ENCODE assay signal across 12 cellular contexts in the genomic region with DNA sequence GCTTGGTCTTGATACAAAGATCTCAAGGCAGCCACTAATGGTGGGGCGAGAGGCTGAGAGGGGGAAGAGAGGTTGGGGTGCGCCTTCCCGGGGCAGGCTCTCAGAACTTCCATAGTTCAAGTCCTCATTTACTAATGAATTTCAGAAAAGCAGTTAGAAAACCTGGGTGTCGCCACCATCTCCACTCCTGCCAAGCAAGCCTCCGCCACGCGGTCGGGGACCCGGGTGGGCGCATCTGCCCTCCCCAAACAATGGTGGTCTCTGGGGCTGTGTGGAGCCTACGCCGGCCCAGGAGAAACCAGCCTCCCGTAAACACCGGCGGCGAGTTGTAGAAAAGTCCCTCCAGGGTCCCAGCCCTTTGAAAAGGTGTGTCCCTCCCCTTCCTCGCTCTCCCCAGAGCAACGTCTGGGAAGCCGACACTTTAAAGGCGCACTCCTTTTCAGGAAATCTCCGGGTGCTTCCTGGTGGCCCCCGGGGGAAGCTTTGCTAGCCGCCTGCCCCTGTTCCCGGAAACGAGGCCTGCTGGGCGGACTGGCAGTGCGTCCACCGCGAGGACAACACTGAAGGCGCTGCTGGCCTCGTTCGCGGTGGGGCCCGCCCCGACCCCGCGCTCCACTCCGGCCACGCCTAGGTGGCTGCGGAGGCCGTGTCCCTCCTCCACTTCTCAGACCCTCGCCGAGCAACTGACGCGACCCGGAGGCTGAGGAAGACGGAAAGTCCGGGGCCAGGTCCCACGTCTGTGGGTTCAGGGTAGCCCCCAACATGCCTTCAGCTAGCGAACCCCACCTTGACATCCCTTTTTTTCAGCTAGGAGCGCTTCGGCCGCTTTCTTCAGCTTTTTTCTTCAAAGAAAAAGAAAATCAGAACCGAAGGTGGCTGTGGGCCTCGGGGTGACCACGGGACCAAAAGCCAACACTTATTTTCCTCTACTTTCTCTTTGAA. TPM values are rescaled to one million over a fixed set of nuclear protein-coding genes. Genes with fewer than 3 reads are reported as not detected.
DNase-seq lines count a peak whose midpoint lies in the region; ATAC-seq and TF ChIP-seq lines count a peak whose summit lies in the region.
"Had no signal": no experiment of that assay in that cellular context is flagged by ENCODE, and none has a peak within 500 bp of the region (broad histone marks: within the 10 kb centered on the region; RNA-seq: fewer than 3 reads in every experiment).

No MANE protein-coding gene starts in this region.

- no peak overlapping the region for H3K27ac Mint-ChIP-seq in CD8-positive, alpha-beta T cell
- H3K27ac Mint-ChIP-seq: CD4-positive, CD25-positive, alpha-beta regulatory T cell had no signal

- H3K9me3 ChIP-seq in CD8-positive, alpha-beta T cell (ENCODE audit: low read length): no peaks in the 10 kb centered on the region
- H3K9me3 ChIP-seq: HAP-1 had no signal

- H3K9ac ChIP-seq in rectal smooth muscle tissue (ENCODE audit: low read length): no peak overlapping the region

- H3K4me3 Mint-ChIP-seq in CD8-positive, alpha-beta T cell: no peak overlapping the region
- H3K4me3 Mint-ChIP-seq: CD4-positive, CD25-positive, alpha-beta regulatory T cell had no signal

- H3K27me3 Mint-ChIP-seq in CD8-positive, alpha-beta T cell (ENCODE audit: low read depth): peaks cover 74% of the 10 kb centered on the region

- H3K4me3 ChIP-seq in CD8-positive, alpha-beta T cell (ENCODE audit: low read depth, low read length): peak overlapping the region; percentile 8
- peak overlapping the region; percentile 2 to 8 for H3K4me3 ChIP-seq in cardiac fibroblast (replicated peaks in 1 of 2; ENCODE audit: low read depth in 2 of 2, low read length in 2 of 2)
- H3K4me3 ChIP-seq in rectal smooth muscle tissue (ENCODE audit: low read length): peak overlapping the region; percentile 47
- H3K4me3 ChIP-seq: HAP-1 had no signal

- H3K27me3 ChIP-seq in CD8-positive, alpha-beta T cell (ENCODE audit: insufficient read depth, low read length): peaks cover 33% of the 10 kb centered on the region
- peaks cover 39% of the 10 kb centered on the region for H3K27me3 ChIP-seq in rectal smooth muscle tissue (ENCODE audit: control insufficient read depth, insufficient read depth, low read length)

- H3K36me3 ChIP-seq in CD8-positive, alpha-beta T cell (ENCODE audit: insufficient read depth, low read length): no peaks in the 10 kb centered on the region
- no peaks in the 10 kb centered on the region for H3K36me3 ChIP-seq in rectal smooth muscle tissue (ENCODE audit: control insufficient read depth, insufficient read depth, low read length)
- H3K36me3 ChIP-seq: HAP-1 had no signal

- H3K4me1 Mint-ChIP-seq in CD8-positive, alpha-beta T cell (ENCODE audit: low read depth): peaks cover 8% of the 10 kb centered on the region

- intact Hi-C loops in CD8-positive, alpha-beta T cell (cut with DNase I, micrococcal nuclease): no loop called here

- no peaks in the 10 kb centered on the region for H3K4me1 ChIP-seq in CD8-positive, alpha-beta T cell (ENCODE audit: insufficient read depth, low read length)
- no peaks in the 10 kb centered on the region for H3K4me1 ChIP-seq in rectal smooth muscle tissue (ENCODE audit: control insufficient read depth, insufficient read depth, low read length)
- H3K4me1 ChIP-seq: HAP-1 had no signal

- ATAC-seq in CD8-positive, alpha-beta T cell: no peak
- ATAC-seq in HG02981 (IDR thresholded peaks at IDR 0.05; ENCODE audit: unreplicated experiment): no peak

- H3K36me3 Mint-ChIP-seq in CD8-positive, alpha-beta T cell: no peaks in the 10 kb centered on the region
- H3K36me3 Mint-ChIP-seq: CD4-positive, CD25-positive, alpha-beta regulatory T cell had no signal

- TF ChIP-seq CTCF in CD8-positive, alpha-beta T cell (IDR thresholded peaks at IDR 0.05): no peak
- no peak for TF ChIP-seq CTCF in cardiac fibroblast (IDR thresholded peaks at IDR 0.05; ENCODE audit: low read depth, low read length)

- no peak for DNase-seq in CD8-positive, alpha-beta T cell
- DNase-seq in cardiac fibroblast (ENCODE audit: low read depth in 2 of 2): no peak
- peak; percentile 52 for DNase-seq in islet precursor cell
- no peak for DNase-seq in T-helper 1 cell
- no peak for DNase-seq in activated CD4-positive, alpha-beta T cell treated with anti-CD3 and anti-CD28 coated beads for 4 hours
- no peak for DNase-seq in SIG-M5 (lab: John Stamatoyannopoulos, UW)
- DNase-seq: CD4-positive, CD25-positive, alpha-beta regulatory T cell; foreskin fibroblast; stimulated activated naive CD4-positive, alpha-beta T cell treated with Interleukin-2 at 50 U/mL for 16 hours had no signal

- CTCF ChIA-PET in CD8-positive, alpha-beta T cell (lab: Charles Lee): interaction anchor here (0.6 kb wide), 1 partner anchor 60 kb away, joined by 3 read pairs; no protein-coding TSS in a partner anchor

- POLR2A ChIA-PET in CD8-positive, alpha-beta T cell (lab: Charles Lee): no interaction called here

- no peaks in the 10 kb centered on the region for H3K9me3 Mint-ChIP-seq in CD8-positive, alpha-beta T cell

- no peak overlapping the region for H3K27ac ChIP-seq in CD8-positive, alpha-beta T cell (ENCODE audit: low read depth, low read length)
- H3K27ac ChIP-seq in rectal smooth muscle tissue (ENCODE audit: low read depth, low read length): no peak overlapping the region

RNA-seq across cellular contexts. Expression of a gene that starts 16.8 kb away (rescaled TPM):
- total RNA-seq in CD8-positive, alpha-beta T cell: not detected
- total RNA-seq: CD4-positive, CD25-positive, alpha-beta regulatory T cell had no signal

RNA-seq across cellular contexts. Expression of a gene that starts 25.6 kb away (rescaled TPM):
- total RNA-seq in CD8-positive, alpha-beta T cell: not detected
- total RNA-seq: CD4-positive, CD25-positive, alpha-beta regulatory T cell had no signal

RNA-seq across cellular contexts. Expression of a gene that starts 32.7 kb away (rescaled TPM):
- not detected for total RNA-seq in CD8-positive, alpha-beta T cell
- total RNA-seq: CD4-positive, CD25-positive, alpha-beta regulatory T cell had no signal

RNA-seq across cellular contexts. Expression of a gene that starts 40.2 kb away (rescaled TPM):
- not detected for total RNA-seq in CD8-positive, alpha-beta T cell
- total RNA-seq: CD4-positive, CD25-positive, alpha-beta regulatory T cell had no signal

RNA-seq across cellular contexts. Expression of a gene that starts 49.7 kb away (rescaled TPM):
- not detected for total RNA-seq in CD8-positive, alpha-beta T cell
- total RNA-seq: CD4-positive, CD25-positive, alpha-beta regulatory T cell had no signal
